In the genomic region with DNA sequence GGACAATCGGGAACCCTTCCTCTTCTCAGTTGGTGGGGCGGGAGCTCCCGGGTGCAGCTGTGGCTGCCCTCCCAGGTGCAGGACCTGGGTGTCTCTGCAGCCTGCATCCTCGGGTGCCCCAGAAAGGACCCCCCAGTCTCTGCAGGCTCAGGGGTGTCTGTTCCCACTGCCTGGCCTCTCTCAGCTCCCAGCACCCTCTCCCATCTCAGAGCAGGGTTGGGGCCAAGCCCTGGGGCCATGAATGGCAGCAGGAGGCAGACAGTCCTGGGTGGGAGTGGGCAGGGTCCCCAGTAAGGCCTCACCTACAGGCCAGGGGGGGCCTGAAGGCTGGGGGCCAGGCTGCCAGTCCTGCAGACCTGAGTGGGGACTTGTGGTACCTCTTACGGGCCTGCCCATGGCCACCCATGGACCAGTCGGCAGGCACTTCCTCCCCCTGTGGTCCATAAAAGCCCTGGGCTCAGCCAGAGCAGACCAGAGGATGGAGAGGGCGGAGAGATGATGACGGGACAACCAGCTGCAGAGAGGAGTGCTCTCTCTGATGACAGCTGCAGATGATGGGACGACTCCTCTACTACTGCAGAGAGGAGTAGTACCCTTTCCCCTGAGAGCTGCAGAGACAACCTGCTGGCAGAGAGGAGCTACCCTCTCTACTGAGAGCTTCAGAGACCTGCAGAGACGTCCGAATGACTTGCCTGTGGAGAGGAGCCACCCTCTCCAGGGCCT, we compare ENCODE assay signal across 14 cellular contexts.
"Had no signal": no experiment of that assay in that cellular context is flagged by ENCODE, and none has a peak within 500 bp of the region (broad histone marks: within the 10 kb centered on the region; RNA-seq: fewer than 3 reads in every experiment).

No MANE protein-coding gene starts in this region.

- DNase-seq: cortex of kidney, esophagus squamous epithelium, foreskin melanocyte, heart right ventricle, hippocampal formation, left cardiac atrium, left ventricle myocardium superior, right lobe of liver, testis had no signal

- H3K27ac ChIP-seq: esophagus squamous epithelium, heart right ventricle, neutrophil, pancreas, right lobe of liver, stomach, testis, tibial artery had no signal

- H3K4me3 ChIP-seq: esophagus squamous epithelium, heart right ventricle, lung, pancreas, right lobe of liver, stomach, testis, tibial artery had no signal

- H3K9me3 ChIP-seq: esophagus squamous epithelium, heart right ventricle, neutrophil, pancreas, right lobe of liver, stomach, testis, tibial artery had no signal

- H3K4me1 ChIP-seq: esophagus squamous epithelium, right lobe of liver, testis, tibial artery had no signal

- H3K27me3 ChIP-seq: esophagus squamous epithelium, heart right ventricle, neutrophil, pancreas, right lobe of liver, stomach, testis, tibial artery had no signal
